Comparison of ENCODE assay signal across 11 cellular contexts in genomic region chr12:34371050-34371449, GRCh38.
"Had no signal": no experiment of that assay in that cellular context is flagged by ENCODE, and none has a peak within 500 bp of the region (broad histone marks: within the 10 kb centered on the region; RNA-seq: fewer than 3 reads in every experiment).

No MANE protein-coding gene starts in this region.

- H3K27ac Mint-ChIP-seq: GM23338, H9, HFFc6 had no signal

- H3K4me3 Mint-ChIP-seq: GM23338, H9, HFFc6 had no signal

- H2AFZ ChIP-seq: GM23248, GM23338 had no signal

- FAIRE-seq: H1, H54 had no signal

- H3K4me3 ChIP-seq: GM23248, GM23338, HAP-1 had no signal

- H3K4me2 ChIP-seq: GM23338 had no signal

- DNase-seq: GM23248, GOT3, H7, H9, HCEC 1CT, HFFc6 had no signal

- H3K27ac ChIP-seq: GM23248 had no signal

- H3K4me1 ChIP-seq: HAP-1 had no signal

- H3K9ac ChIP-seq: GM23248 had no signal

- H3K9me3 ChIP-seq: HAP-1 had no signal

- H3K36me3 ChIP-seq: HAP-1 had no signal

- ATAC-seq: GM23338, HCT116 had no signal

- H3K4me1 Mint-ChIP-seq: GM23338, H9 had no signal
